ENCODE assay signal across 15 cellular contexts in the genomic region with DNA sequence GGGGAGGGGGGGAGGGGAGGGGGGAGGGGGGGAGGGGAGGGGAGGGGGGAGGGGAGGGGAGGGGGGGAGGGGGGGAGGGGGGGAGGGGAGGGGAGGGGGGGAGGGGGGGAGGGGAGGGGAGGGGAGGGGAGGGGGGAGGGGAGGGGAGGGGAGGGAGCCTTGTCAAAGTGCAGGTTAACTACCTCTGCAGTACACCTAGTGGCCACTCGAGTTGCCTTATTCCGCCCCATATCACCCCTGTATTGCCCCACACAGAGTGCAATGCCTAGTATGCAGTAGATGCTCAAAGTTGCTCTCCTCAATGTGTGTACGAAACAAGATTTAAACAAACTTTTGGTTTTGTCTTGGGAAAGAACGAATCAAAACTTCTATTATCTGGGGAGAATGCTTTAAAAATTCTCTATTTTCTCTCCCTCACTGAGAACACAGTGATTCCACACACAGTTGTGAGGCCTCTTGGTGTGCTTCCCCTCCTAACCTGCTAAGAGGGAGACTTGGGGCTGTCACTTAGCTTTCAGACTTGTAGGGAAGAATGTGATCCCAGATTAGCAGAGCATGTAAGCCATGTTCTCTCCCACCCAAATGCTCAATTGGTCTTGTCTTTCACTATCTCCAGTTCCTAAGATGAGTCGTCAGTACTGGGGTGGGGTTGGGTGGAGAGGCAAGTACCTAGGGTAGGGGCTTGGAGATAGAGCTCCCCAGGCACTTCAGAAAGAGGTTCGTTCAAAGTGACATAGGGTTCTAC.
A peak's percentile ranks its signal among the peaks of the same experiment; 100 is the strongest.
DNase-seq lines count a peak whose midpoint lies in the region; ATAC-seq, FAIRE-seq and TF ChIP-seq lines count a peak whose summit lies in the region.
"Had no signal": no experiment of that assay in that cellular context is flagged by ENCODE, and none has a peak within 500 bp of the region (broad histone marks: within the 10 kb centered on the region; RNA-seq: fewer than 3 reads in every experiment).

No MANE protein-coding gene starts in this region.

- WGBS in GM23248 (ENCODE audit: low coverage in 1 of 2, low lambda C conversion rate in 2 of 2, missing lambda C conversion rate in 2 of 2), 2 experiments: 81 to 86% methylated on average over 6 of the region's 6 CpGs
- WGBS in esophagus squamous epithelium, 2 donors: 72 to 74% methylated on average over 3 to 6 of the region's 6 CpGs
- WGBS in heart right ventricle, 2 donors: 80 to 82% methylated on average over 6 of the region's 6 CpGs

- H3K9me3 ChIP-seq in GM23248 (ENCODE audit: low read depth): no peaks in the 10 kb centered on the region
- no peaks in the 10 kb centered on the region for H3K9me3 ChIP-seq in PC-9 (ENCODE audit: insufficient read depth, low read depth)
- H3K9me3 ChIP-seq in keratinocyte (ENCODE audit: control insufficient read depth, low read depth, low read length): no peaks in the 10 kb centered on the region
- H3K9me3 ChIP-seq in esophagus squamous epithelium: no peaks in the 10 kb centered on the region
- no peaks in the 10 kb centered on the region for H3K9me3 ChIP-seq in heart right ventricle

- TF ChIP-seq POLR2A in esophagus squamous epithelium (IDR thresholded peaks at IDR 0.05): no peak

- peak overlapping the region; percentile 32 for H3K4me2 ChIP-seq in GM23248 (ENCODE audit: unreplicated experiment)
- peak overlapping the region; percentile 27 for H3K4me2 ChIP-seq in PC-9
- H3K4me2 ChIP-seq in keratinocyte (ENCODE audit: control insufficient read depth, extremely low read depth, insufficient read depth, low read depth, low read length): peak overlapping the region; percentile 11

- H3K27ac ChIP-seq in C4-2B (no peak overlapping the region), GM23248 (no peak overlapping the region), PC-9 (no peak overlapping the region), keratinocyte (ENCODE audit: control insufficient read depth, insufficient read depth, low read length) (no peak overlapping the region), esophagus squamous epithelium (no peak overlapping the region), heart right ventricle (no peak overlapping the region)

- H3K4me3 ChIP-seq in GM23248 (no peak overlapping the region), PC-9 (no peak overlapping the region), keratinocyte (ENCODE audit: control insufficient read depth in 2 of 3, extremely low read depth in 1 of 3, insufficient read depth in 2 of 3, low read depth in 1 of 3, low read length in 3 of 3) (no peak overlapping the region), esophagus squamous epithelium (no peak overlapping the region), heart right ventricle (no peak overlapping the region)
- H3K4me3 ChIP-seq: MG63 had no signal

- no peak overlapping the region for H3K9ac ChIP-seq in GM23248
- no peak overlapping the region for H3K9ac ChIP-seq in keratinocyte (ENCODE audit: control insufficient read depth, extremely low read depth, insufficient read depth, low read length)

- POLR2A ChIA-PET in PC-9 (lab: Charles Lee; ENCODE audit: unreplicated experiment): no interaction called here

- H2AFZ ChIP-seq in GM23248 (no peak overlapping the region), PC-9 (no peak overlapping the region), keratinocyte (ENCODE audit: control insufficient read depth, low read length) (no peak overlapping the region)

- H3K36me3 ChIP-seq in GM23248 (ENCODE audit: low read depth): no peaks in the 10 kb centered on the region
- no peaks in the 10 kb centered on the region for H3K36me3 ChIP-seq in PC-9 (ENCODE audit: low read depth)
- H3K36me3 ChIP-seq in keratinocyte (ENCODE audit: control insufficient read depth in 2 of 2, extremely low read depth in 1 of 2, insufficient read depth in 2 of 2, low read length in 2 of 2): no peaks in the 10 kb centered on the region
- H3K36me3 ChIP-seq in esophagus squamous epithelium: no peaks in the 10 kb centered on the region
- H3K36me3 ChIP-seq in heart right ventricle: no peaks in the 10 kb centered on the region
- H3K36me3 ChIP-seq: MG63 had no signal

- CTCF ChIA-PET in PC-9 (lab: Charles Lee): no interaction called here

- H3K9me1 ChIP-seq in keratinocyte (ENCODE audit: control insufficient read depth, extremely low read depth, insufficient read depth, low read length): no peaks in the 10 kb centered on the region

- no peaks in the 10 kb centered on the region for H4K20me1 ChIP-seq in GM23248 (ENCODE audit: insufficient read depth)
- H4K20me1 ChIP-seq in PC-9 (ENCODE audit: insufficient read depth): no peaks in the 10 kb centered on the region
- H4K20me1 ChIP-seq in keratinocyte (ENCODE audit: control insufficient read depth, extremely low read depth, insufficient read depth, low read length): no peaks in the 10 kb centered on the region

- H3K27me3 ChIP-seq in GM23248 (replicated peaks; ENCODE audit: insufficient read depth): no peaks in the 10 kb centered on the region
- H3K27me3 ChIP-seq in PC-9 (ENCODE audit: insufficient read depth, low read depth): peaks cover 24% of the 10 kb centered on the region
- no peaks in the 10 kb centered on the region for H3K27me3 ChIP-seq in keratinocyte (ENCODE audit: control insufficient read depth, extremely low read depth, insufficient read depth, low read length)
- no peaks in the 10 kb centered on the region for H3K27me3 ChIP-seq in esophagus squamous epithelium
- no peaks in the 10 kb centered on the region for H3K27me3 ChIP-seq in heart right ventricle
- H3K27me3 ChIP-seq: MG63 had no signal

- TF ChIP-seq CTCF in C4-2B (conservative IDR thresholded peaks at IDR 0.05) (0 out of 2 replicates have a peak, but pooled peaks have one; percentile 13), PC-9 (conservative IDR thresholded peaks at IDR 0.05) (0 out of 2 replicates have a peak, but pooled peaks have one; percentile 21), keratinocyte (optimal IDR thresholded peaks at IDR 0.05 in 1 of 3, IDR thresholded peaks at IDR 0.05 in 1 of 3, conservative IDR thresholded peaks at IDR 0.05 in 1 of 3; ENCODE audit: extremely low read depth in 1 of 3, insufficient read depth in 2 of 3, low read length in 3 of 3) (peak in 1 of 3 experiments; percentile 15), esophagus squamous epithelium (IDR thresholded peaks at IDR 0.05) (no peak), heart right ventricle (IDR thresholded peaks at IDR 0.05) (no peak)

- DNase-seq in GM23248 (peak; percentile 26), PC-9 (no peak), keratinocyte (ENCODE audit: low read depth, low spot score) (no peak), esophagus squamous epithelium (lab: John Stamatoyannopoulos, UW) (no peak), hypothalamus (lab: John Stamatoyannopoulos, UW) (no peak), heart right ventricle (no peak)
- DNase-seq: activated naive CD8-positive, alpha-beta T cell treated with anti-CD3 and anti-CD28 coated beads, Interleukin-2, amount 50 U/mL, for 24 hours; activated T-cell treated with anti-CD3 and anti-CD28 coated beads, Interleukin-2, amount 50 U/mL, for 1 hour; CD4-positive, alpha-beta T cell; MG63; NCI-H345; SHP77; substantia nigra had no signal

- H3K4me1 ChIP-seq in GM23248 (ENCODE audit: insufficient read depth): peaks cover 30% of the 10 kb centered on the region
- H3K4me1 ChIP-seq in PC-9 (replicated peaks; ENCODE audit: insufficient read depth): peaks cover 14% of the 10 kb centered on the region; the same call in 1 of the 2 replicates
- H3K4me1 ChIP-seq in keratinocyte (ENCODE audit: control insufficient read depth, extremely low read depth, insufficient read depth, low read length): peaks cover 11% of the 10 kb centered on the region
- peaks cover 0 to 5% (median 0%) of the 10 kb centered on the region in 3 donors for H3K4me1 ChIP-seq in esophagus squamous epithelium
- H3K4me1 ChIP-seq in heart right ventricle: peaks cover 0 to 10% (median 0%) of the 10 kb centered on the region in 9 donors

- dilution Hi-C loops in keratinocyte (cut with MboI; ENCODE audit: extremely low pct_ligation_motif_present, low sequenced_read_pairs): no loop called here

- BruUV-seq in PC-9 (replicated peaks; lab: Mats Ljungman, UMichigan): no TSS peak

- H3K79me2 ChIP-seq in GM23248 (ENCODE audit: insufficient read depth) (no peaks in the 10 kb centered on the region), PC-9 (ENCODE audit: low read depth) (no peaks in the 10 kb centered on the region), keratinocyte (ENCODE audit: control insufficient read depth, insufficient read depth, low read length) (no peaks in the 10 kb centered on the region)

- no peak for ATAC-seq in GM18498 (IDR thresholded peaks at IDR 0.05; ENCODE audit: unreplicated experiment)
- ATAC-seq in heart right ventricle: no peak
- ATAC-seq: activated naive CD8-positive, alpha-beta T cell treated with anti-CD3 and anti-CD28 coated beads, Interleukin-2, amount 50 U/mL, for 24 hours had no signal

- in situ Hi-C loops in GM23248 (cut with MboI): no loop called here

- peak; percentile 61 for FAIRE-seq in keratinocyte (lab: Jason Lieb, UNC)

- no peaks in the 10 kb centered on the region for H3K9me2 ChIP-seq in GM23248 (ENCODE audit: insufficient read depth)
- no peaks in the 10 kb centered on the region for H3K9me2 ChIP-seq in PC-9 (ENCODE audit: insufficient read depth)

- H3F3A ChIP-seq in GM23248 (ENCODE audit: insufficient read depth) (peaks cover 29% of the 10 kb centered on the region), PC-9 (ENCODE audit: insufficient read depth, low read depth) (peaks cover 6% of the 10 kb centered on the region; the same call in 1 of the 2 replicates)

- intact Hi-C loops in PC-9 (cut with micrococcal nuclease; ENCODE audit: unreplicated experiment) (no loop called here), esophagus squamous epithelium (cut with DNase I) (no loop called here), heart right ventricle (cut with DNase I) (no loop called here)

Comparison
In these comparisons a context has a peak if more than half of its experiments do, and no peak if none do; other contexts are left out.
1. CTCF ChIP-seq: peak in C4-2B (single experiment) and PC-9 (single experiment); none in esophagus squamous epithelium (0 of 6) and heart right ventricle (0 of 9).
2. Peak in every context shown above with its lines, with median percentiles within 50 percentile points of each other: H3K4me2 ChIP-seq.